In the genomic region with DNA sequence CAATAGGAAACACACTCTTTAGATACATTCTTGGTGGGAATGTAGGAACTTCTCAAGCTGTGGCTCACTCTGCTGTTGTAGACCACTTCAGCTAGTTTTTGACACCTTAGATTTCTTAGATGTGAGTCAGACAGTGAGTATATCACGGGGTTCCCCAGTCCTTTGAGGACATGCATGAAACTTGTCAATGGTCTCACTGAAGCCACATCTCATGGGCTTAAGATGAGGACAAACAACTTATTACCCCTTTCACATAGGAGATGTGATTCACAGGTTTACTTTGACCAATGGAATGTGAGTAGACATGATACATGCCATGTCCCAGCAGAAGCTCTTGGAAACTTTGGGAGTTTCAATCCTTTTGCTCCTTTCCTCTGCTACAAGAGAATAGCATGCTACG, we compare ENCODE assay signal across 9 cellular contexts.
DNase-seq lines count a peak whose midpoint lies in the region; ATAC-seq, FAIRE-seq and TF ChIP-seq lines count a peak whose summit lies in the region.
"Had no signal": no experiment of that assay in that cellular context is flagged by ENCODE, and none has a peak within 500 bp of the region (broad histone marks: within the 10 kb centered on the region; RNA-seq: fewer than 3 reads in every experiment).

No MANE protein-coding gene starts in this region.

- DNase-seq in GM12865 (ENCODE audit: low read depth) = peak; percentile 79
- peak; percentile 50 for DNase-seq in GM20000 (ENCODE audit: low spot score)
- peak; percentile 81 for DNase-seq in epithelial cell of esophagus (ENCODE audit: low read depth)
- DNase-seq in NK-92 treated with Interleukin-12 subunit alpha and Interleukin-12 subunit beta, amount 100 ng/mL, for 24 hours (lab: John Stamatoyannopoulos, UW) = no peak
- DNase-seq in WERI-Rb-1 = no peak
- no peak for DNase-seq in Right ventricle myocardium superior
- DNase-seq in pancreas = no peak
- DNase-seq: activated naive CD4-positive, alpha-beta T cell treated with anti-CD3 and anti-CD28 coated beads, Interleukin-2, amount 10 ng/mL, durations not matched to agents 7 days and 5 days had no signal

- H3K4me1 ChIP-seq in pancreas = peaks cover 0 to 8% (median 0%) of the 10 kb centered on the region in 3 donors

- H3K4me3 ChIP-seq in GM12865 (ENCODE audit: low read depth, low read length) = no peak overlapping the region
- H3K4me3 ChIP-seq in epithelial cell of esophagus (ENCODE audit: low read length) = no peak overlapping the region
- no peak overlapping the region for H3K4me3 ChIP-seq in WERI-Rb-1 (ENCODE audit: low read depth, low read length)
- H3K4me3 ChIP-seq in pancreas = no peak overlapping the region

- 73 to 77% methylated on average over 2 of the region's 2 CpGs for WGBS in pancreas, 2 donors

- no peak for TF ChIP-seq CTCF in GM12865 (IDR thresholded peaks at IDR 0.05; ENCODE audit: insufficient read depth, low read depth, low read length, missing control alignments)
- TF ChIP-seq CTCF in GM20000 (IDR thresholded peaks at IDR 0.05; ENCODE audit: extremely low read depth, missing control alignments) = no peak
- TF ChIP-seq CTCF in epithelial cell of esophagus (IDR thresholded peaks at IDR 0.05; ENCODE audit: insufficient read depth, low read depth, low read length, missing control alignments) = no peak
- TF ChIP-seq CTCF in WERI-Rb-1 (IDR thresholded peaks at IDR 0.05; ENCODE audit: low read depth, low read length) = no peak
- no peak for TF ChIP-seq CTCF in pancreas (IDR thresholded peaks at IDR 0.05)

- no peak for FAIRE-seq in pancreas (lab: Jason Lieb, UNC)

- no peaks in the 10 kb centered on the region for H3K9me3 ChIP-seq in WERI-Rb-1 (ENCODE audit: severe bottlenecking)
- no peaks in the 10 kb centered on the region for H3K9me3 ChIP-seq in pancreas

- ATAC-seq in HG03342 (IDR thresholded peaks at IDR 0.05; ENCODE audit: unreplicated experiment) = peak; percentile 83
- no peak for ATAC-seq in Right ventricle myocardium superior (ENCODE audit: poor library complexity)
- ATAC-seq in pancreas = no peak

- intact Hi-C loops in Right ventricle myocardium superior (cut with DNase I) (no loop called here), pancreas (cut with DNase I) (no loop called here)

- H3K27me3 ChIP-seq in WERI-Rb-1 (ENCODE audit: insufficient read depth, low read depth, severe bottlenecking) (no peaks in the 10 kb centered on the region), pancreas (no peaks in the 10 kb centered on the region)

- no peaks in the 10 kb centered on the region for H3K36me3 ChIP-seq in WERI-Rb-1
- H3K36me3 ChIP-seq in pancreas = no peaks in the 10 kb centered on the region

- H3K27ac ChIP-seq in WERI-Rb-1 (no peak overlapping the region), pancreas (no peak overlapping the region)

Comparison
In these comparisons a context has a peak if more than half of its experiments do, and no peak if none do; other contexts are left out.
1. DNase-seq: peak in GM12865 (single experiment), GM20000 (single experiment) and epithelial cell of esophagus (single experiment); none in NK-92 treated with Interleukin-12 subunit alpha and Interleukin-12 subunit beta, amount 100 ng/mL, for 24 hours (single experiment), WERI-Rb-1 (single experiment), Right ventricle myocardium superior (single experiment) and pancreas (0 of 6).